Comparison of ENCODE assay signal across 23 cellular contexts in the genomic region with DNA sequence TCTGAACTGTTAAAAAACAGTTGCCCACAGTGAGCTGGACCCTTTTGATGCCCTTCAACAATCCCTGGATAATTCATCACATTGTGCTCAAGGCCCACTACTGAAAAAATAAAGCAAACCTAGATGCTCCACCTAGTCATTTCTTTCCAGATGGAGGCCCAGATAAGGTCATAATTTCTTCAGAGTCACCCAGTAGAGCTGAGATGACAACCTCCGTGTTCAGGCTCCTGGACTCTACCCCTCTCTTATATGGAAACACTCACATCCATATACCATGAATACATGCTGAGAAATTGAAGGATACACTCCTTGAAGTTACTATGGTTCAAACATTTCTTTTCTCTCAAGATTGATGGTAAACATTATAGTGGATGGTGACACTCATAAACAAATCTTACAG. TPM values are rescaled to one million over a fixed set of nuclear protein-coding genes. Genes with fewer than 3 reads are reported as not detected.
"Had no signal": no experiment of that assay in that cellular context is flagged by ENCODE, and none has a peak within 500 bp of the region (broad histone marks: within the 10 kb centered on the region; RNA-seq: fewer than 3 reads in every experiment).

No MANE protein-coding gene starts in this region.

- H3K4me3 ChIP-seq: SJSA1, SK-N-MC had no signal

- DNase-seq: KBM-7, MV-4-11, NCI-H1048, NCI-H1105, NCI-H1417, NCI-H146, NCI-H1694 treated with DMSO at 0.1 percent for 48 hours, NCI-H1930, NCI-H2081, NCI-H2107, NCI-H2227 treated with DMSO at 0.1 percent for 48 hours, NCI-H524, NCI-H69, NCI-H774, Right ventricle myocardium superior, RPMI8226, SIG-M5 had no signal

- H3K36me3 ChIP-seq: SJSA1 had no signal

- FAIRE-seq: HTR-8/SVneo, RCC 7860 had no signal

- H3K27ac ChIP-seq: HL-60, SJSA1, SK-N-MC had no signal

- H3K36me3 Mint-ChIP-seq: IgD-negative memory B cell had no signal

- H3K9me3 Mint-ChIP-seq: IgD-negative memory B cell had no signal

RNA-seq across cellular contexts. Expression of a gene that starts 2.7 kb away (rescaled TPM):
- total RNA-seq: SJSA1 had no signal
